In the genomic region with DNA sequence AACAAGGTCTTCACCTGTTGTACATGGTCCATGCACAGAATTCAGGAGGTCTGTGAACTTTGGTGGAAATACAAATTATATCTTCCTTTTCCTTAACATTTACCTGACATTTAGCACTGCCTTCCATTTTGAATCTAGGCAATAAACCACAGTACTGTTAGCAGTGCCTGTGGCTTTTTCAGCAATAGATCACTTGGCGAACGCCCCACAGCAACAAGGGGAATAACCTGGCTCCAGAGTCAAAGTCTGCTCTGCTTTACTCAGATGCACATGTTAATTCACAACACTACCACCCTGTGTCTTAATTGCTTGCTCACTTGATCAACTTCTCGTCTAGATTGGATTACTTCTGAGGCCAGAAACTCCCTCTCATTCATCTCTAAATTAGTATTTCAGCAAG, we compare ENCODE assay signal across 7 cellular contexts.
"Had no signal": no experiment of that assay in that cellular context is flagged by ENCODE, and none has a peak within 500 bp of the region (broad histone marks: within the 10 kb centered on the region; RNA-seq: fewer than 3 reads in every experiment).

No MANE protein-coding gene starts in this region.

- FAIRE-seq: H1, H54, HTR-8/SVneo had no signal

- DNase-seq: H9, HCEC 1CT had no signal

- ATAC-seq: GM23338 had no signal

- H3K4me3 ChIP-seq: GM23338 had no signal

- H2AFZ ChIP-seq: GM23338 had no signal

- H3K27ac Mint-ChIP-seq: GM23338, H9 had no signal

- H3K4me3 Mint-ChIP-seq: GM23338, H9, IgD-negative memory B cell had no signal

- H3K4me2 ChIP-seq: GM23338 had no signal
